Comparison of ENCODE assay signal across 8 cellular contexts in genomic region chr10:88991900-88992237, GRCh38. TPM values are rescaled to one million over a fixed set of nuclear protein-coding genes. Genes with fewer than 3 reads are reported as not detected.
A peak's percentile ranks its signal among the peaks of the same experiment; 100 is the strongest.
DNase-seq lines count a peak whose midpoint lies in the region; ATAC-seq and TF ChIP-seq lines count a peak whose summit lies in the region.

No MANE protein-coding gene starts in this region.

- DNase-seq in GM20000 (ENCODE audit: low spot score): peak; percentile 68
- DNase-seq in RKO (ENCODE audit: low spot score): peak; percentile 62
- DNase-seq in esophagus squamous epithelium (lab: John Stamatoyannopoulos, UW): no peak
- DNase-seq in pons (ENCODE audit: low spot score): no peak
- DNase-seq in activated effector memory CD4-positive, alpha-beta T cell treated with Interleukin-2 at 50 U/mL for 16 hours: no peak

- ATAC-seq in GM18858 (IDR thresholded peaks at IDR 0.05; ENCODE audit: unreplicated experiment) (no peak), HG02852 (IDR thresholded peaks at IDR 0.05; ENCODE audit: unreplicated experiment) (no peak)

- TF ChIP-seq POLR2A in esophagus squamous epithelium (IDR thresholded peaks at IDR 0.05): no peak

- H3K4me1 ChIP-seq in esophagus squamous epithelium: peaks cover 11 to 83% (median 16%) of the 10 kb centered on the region in 3 donors
- peaks cover 4% of the 10 kb centered on the region for H3K4me1 ChIP-seq in rectal smooth muscle tissue (ENCODE audit: control insufficient read depth, insufficient read depth, low read length)

- H3K27ac ChIP-seq in esophagus squamous epithelium (peak overlapping the region; percentile 92 to 98 (median 96)), rectal smooth muscle tissue (ENCODE audit: low read depth, low read length) (peak overlapping the region; percentile 93)

- H3K27me3 ChIP-seq in esophagus squamous epithelium: no peaks in the 10 kb centered on the region
- no peaks in the 10 kb centered on the region for H3K27me3 ChIP-seq in rectal smooth muscle tissue (ENCODE audit: control insufficient read depth, insufficient read depth, low read length)

- H3K9me3 ChIP-seq in esophagus squamous epithelium: no peaks in the 10 kb centered on the region

- H3K36me3 ChIP-seq in esophagus squamous epithelium (no peaks in the 10 kb centered on the region), rectal smooth muscle tissue (ENCODE audit: control insufficient read depth, insufficient read depth, low read length) (no peaks in the 10 kb centered on the region)

- WGBS in esophagus squamous epithelium, 2 donors: 8 to 9% methylated on average over 2 to 5 of the region's 6 CpGs

- TF ChIP-seq CTCF in GM20000 (IDR thresholded peaks at IDR 0.05; ENCODE audit: extremely low read depth, missing control alignments) (no peak), esophagus squamous epithelium (IDR thresholded peaks at IDR 0.05) (no peak)

- intact Hi-C loops in esophagus squamous epithelium (cut with DNase I): no loop called here

- H3K4me3 ChIP-seq in esophagus squamous epithelium (peak overlapping the region; percentile 66 to 87 (median 76)), rectal smooth muscle tissue (ENCODE audit: low read length) (peak overlapping the region; percentile 98)

- peak overlapping the region; percentile 80 for H3K9ac ChIP-seq in rectal smooth muscle tissue (ENCODE audit: low read length)

RNA-seq across cellular contexts. Expression of gene FAS, which starts 1.3 kb away (rescaled TPM):
- 10 to 100 TPM; 14.9 to 33.6 (median 19.4) TPM for total RNA-seq in esophagus squamous epithelium

RNA-seq across cellular contexts. Expression of gene ACTA2, which starts 39.3 kb away (rescaled TPM):
- total RNA-seq in esophagus squamous epithelium: 1,000 to 10,000 TPM in 1 of 4 donors, 100 to 1,000 TPM in 2, 10 to 100 TPM in 1; 64.6 to 1,343 (median 285) TPM

Comparison
In these comparisons a context has a peak if more than half of its experiments do, and no peak if none do; other contexts are left out.
1. DNase-seq: peak in GM20000 (single experiment) and RKO (single experiment); none in esophagus squamous epithelium (single experiment), pons (single experiment) and activated effector memory CD4-positive, alpha-beta T cell treated with Interleukin-2 at 50 U/mL for 16 hours (single experiment).